8 cellular contexts compared by ENCODE assay signal in genomic region chr1:156600733-156601121, GRCh38. TPM values are rescaled to one million over a fixed set of nuclear protein-coding genes. Genes with fewer than 3 reads are reported as not detected.
DNase-seq lines count a peak whose midpoint lies in the region; ATAC-seq and TF ChIP-seq lines count a peak whose summit lies in the region.

No MANE protein-coding gene starts in this region.

- peak overlapping the region; percentile 91 to 100 (median 96) for H3K27ac Mint-ChIP-seq in naive thymus-derived CD8-positive, alpha-beta T cell

- H3K4me3 ChIP-seq in BJ (ENCODE audit: low read depth, low read length), result peak overlapping the region; percentile 64
- peak overlapping the region; percentile 93 for H3K4me3 ChIP-seq in Loucy (ENCODE audit: low read length, poor library complexity, severe bottlenecking)
- H3K4me3 ChIP-seq in dorsolateral prefrontal cortex, result peak overlapping the region; percentile 58 to 95 (median 76)

- peaks cover 21% of the 10 kb centered on the region for H3K79me2 ChIP-seq in Loucy (ENCODE audit: insufficient read depth, low read length)

- peak overlapping the region; percentile 100 for H2AFZ ChIP-seq in Loucy (ENCODE audit: low read length)

- CTCF ChIA-PET in BJ (lab: Yijun Ruan, JAX), result interaction anchor here (1.0 to 2.7 kb wide), 5 partner anchors 9 to 214 kb away, joined by 3 to 12 read pairs (median 4); partner anchors contain the start of genes MEF2D and NAXE

- TF ChIP-seq CTCF in BJ (IDR thresholded peaks at IDR 0.05; ENCODE audit: insufficient read depth, low read depth, low read length) (no peak), Loucy (conservative IDR thresholded peaks at IDR 0.05; ENCODE audit: low read length) (no peak), dorsolateral prefrontal cortex (IDR thresholded peaks at IDR 0.05 in 54 of 56, conservative IDR thresholded peaks at IDR 0.05 in 2 of 56; ENCODE audit: low read depth in 1 of 56, partially characterized antibody in 56 of 56) (no peak)

- H3K4me1 ChIP-seq in Loucy (ENCODE audit: insufficient read depth, low read length, poor library complexity, severe bottlenecking), result peaks cover 9% of the 10 kb centered on the region

- POLR2A ChIA-PET in BJ (lab: Charles Lee), result no interaction called here
- POLR2A ChIA-PET in naive thymus-derived CD8-positive, alpha-beta T cell (lab: Charles Lee), result interaction anchor here (0.6 to 3.4 kb wide), 8 partner anchors 8 to 144 kb away, joined by 3 to 28 read pairs (median 6); partner anchors contain the start of gene NAXE

- peak; percentile 6 to 20 for ATAC-seq in naive thymus-derived CD8-positive, alpha-beta T cell
- ATAC-seq in GM19023 (IDR thresholded peaks at IDR 0.05; ENCODE audit: unreplicated experiment) (no peak), GM21515 (IDR thresholded peaks at IDR 0.05; ENCODE audit: unreplicated experiment) (no peak)

- no peaks in the 10 kb centered on the region for H4K20me1 ChIP-seq in Loucy (ENCODE audit: insufficient read depth, low read length, poor library complexity, severe bottlenecking)

- H3K4me3 Mint-ChIP-seq in naive thymus-derived CD8-positive, alpha-beta T cell, result peak overlapping the region; percentile 82 to 100 (median 100)

- peaks cover 0 to 33% (median 7%) of the 10 kb centered on the region in 3 donors for H3K36me3 Mint-ChIP-seq in naive thymus-derived CD8-positive, alpha-beta T cell

- intact Hi-C loops in dorsolateral prefrontal cortex (cut with DNase I), result loop anchor here (5.0 kb wide), 2 partner anchors 108 to 143 kb away; no protein-coding TSS in a partner anchor

- H3K9me3 Mint-ChIP-seq in naive thymus-derived CD8-positive, alpha-beta T cell, result no peaks in the 10 kb centered on the region

- no peaks in the 10 kb centered on the region for H3K27me3 Mint-ChIP-seq in naive thymus-derived CD8-positive, alpha-beta T cell

- peaks cover 6% of the 10 kb centered on the region for H3K36me3 ChIP-seq in BJ (ENCODE audit: control insufficient read depth, insufficient read depth, low read length)
- H3K36me3 ChIP-seq in Loucy (ENCODE audit: insufficient read depth, low read length), result peaks cover 22% of the 10 kb centered on the region; the same call in 1 of the 2 replicates

- H3K9me3 ChIP-seq in Loucy (ENCODE audit: insufficient read depth, low read depth, low read length), result no peaks in the 10 kb centered on the region

- no peaks in the 10 kb centered on the region for H3F3A ChIP-seq in Loucy (ENCODE audit: low read depth)

- peak overlapping the region in 38 of 59 donors; percentile 48 to 91 (median 84) for H3K27ac ChIP-seq in dorsolateral prefrontal cortex

- peak overlapping the region; percentile 90 for H3K4me2 ChIP-seq in Loucy (ENCODE audit: low read depth, low read length, poor library complexity, severe bottlenecking)

- peak overlapping the region; percentile 78 for H3K9ac ChIP-seq in Loucy (ENCODE audit: low read depth, low read length, poor library complexity, severe bottlenecking)

- H3K9me2 ChIP-seq in Loucy (replicated peaks; ENCODE audit: low read depth, low read length), result no peaks in the 10 kb centered on the region

- peaks cover 18 to 41% (median 36%) of the 10 kb centered on the region in 4 donors for H3K4me1 Mint-ChIP-seq in naive thymus-derived CD8-positive, alpha-beta T cell

- DNase-seq in BJ (ENCODE audit: low read depth) (no peak), dorsolateral prefrontal cortex (peak in 1 of 10 donors; percentile 25), LoVo (ENCODE audit: low spot score) (no peak), superior temporal gyrus (ENCODE audit: extremely low spot score) (no peak)
- DNase-seq in naive thymus-derived CD8-positive, alpha-beta T cell, result no peak

- H3K27me3 ChIP-seq in BJ (ENCODE audit: control insufficient read depth, insufficient read depth, low read length) (no peaks in the 10 kb centered on the region), Loucy (ENCODE audit: insufficient read depth, low read length, poor library complexity, severe bottlenecking) (no peaks in the 10 kb centered on the region), dorsolateral prefrontal cortex (no peaks in the 10 kb centered on the region)

RNA-seq across cellular contexts. Expression of gene GPATCH4, which starts 0.6 kb away (rescaled TPM):
- polyA plus RNA-seq in BJ (2011; rRNA removed), result 21.2 and 23.9 TPM in 2 replicates
- 11.4 and 11.5 TPM in 2 replicates for polyA minus RNA-seq in BJ (2011; rRNA and poly(A)+ RNA removed)
- total RNA-seq in dorsolateral prefrontal cortex, result 10 to 100 TPM; 15.8 to 40.9 (median 28.2) TPM
- total RNA-seq in naive thymus-derived CD8-positive, alpha-beta T cell, result 10 to 100 TPM; 44.2 to 45.1 TPM
- 10 to 100 TPM; 27.3 to 70.4 (median 42.0) TPM for polyA plus RNA-seq in naive thymus-derived CD8-positive, alpha-beta T cell

RNA-seq across cellular contexts. Expression of gene NAXE, which starts 9.2 kb away (rescaled TPM):
- 37.8 and 63.3 TPM in 2 replicates for polyA plus RNA-seq in BJ (2011; rRNA removed)
- 23.8 and 29.9 TPM in 2 replicates for polyA minus RNA-seq in BJ (2011; rRNA and poly(A)+ RNA removed)
- total RNA-seq in dorsolateral prefrontal cortex, result 100 to 1,000 TPM in 16 of 120 experiments, 10 to 100 TPM in 104; 61.2 to 124 (median 88.4) TPM
- 10 to 100 TPM; 39.7 to 42.1 TPM for total RNA-seq in naive thymus-derived CD8-positive, alpha-beta T cell
- 100 to 1,000 TPM in 2 of 3 donors, 10 to 100 TPM in 1; 85.6 to 124 (median 103) TPM for polyA plus RNA-seq in naive thymus-derived CD8-positive, alpha-beta T cell

RNA-seq across cellular contexts. Expression of gene HAPLN2, which starts 18.5 kb away (rescaled TPM):
- polyA plus RNA-seq in BJ (2011; rRNA removed), result not detected in 2 replicates
- not detected in 2 replicates for polyA minus RNA-seq in BJ (2011; rRNA and poly(A)+ RNA removed)
- total RNA-seq in dorsolateral prefrontal cortex, result 100 to 1,000 TPM in 85 of 120 experiments, 10 to 100 TPM in 35; 30.2 to 650 (median 143) TPM
- under 1 TPM; 0.39 to 0.58 TPM for total RNA-seq in naive thymus-derived CD8-positive, alpha-beta T cell
- not detected for polyA plus RNA-seq in naive thymus-derived CD8-positive, alpha-beta T cell

RNA-seq across cellular contexts. Expression of gene TTC24, which starts 21.2 kb away (rescaled TPM):
- polyA plus RNA-seq in BJ (2011; rRNA removed), result not detected in 2 replicates
- polyA minus RNA-seq in BJ (2011; rRNA and poly(A)+ RNA removed), result not detected in 2 replicates
- total RNA-seq in dorsolateral prefrontal cortex, result 1 to 10 TPM in 24 of 120 experiments, under 1 TPM in 50, not detected in 46; 0.25 to 2.5 (median 0.77) TPM
- total RNA-seq in naive thymus-derived CD8-positive, alpha-beta T cell, result 10 to 100 TPM; 41.3 to 44.3 TPM
- 1 to 10 TPM; 3.8 to 6.7 (median 6.7) TPM for polyA plus RNA-seq in naive thymus-derived CD8-positive, alpha-beta T cell

RNA-seq across cellular contexts. Expression of gene IQGAP3, which starts 28.4 kb away (rescaled TPM):
- 16.9 and 28.1 TPM in 2 replicates for polyA plus RNA-seq in BJ (2011; rRNA removed)
- polyA minus RNA-seq in BJ (2011; rRNA and poly(A)+ RNA removed), result 23.5 and 30.5 TPM in 2 replicates
- total RNA-seq in dorsolateral prefrontal cortex, result 1 to 10 TPM in 89 of 120 experiments, under 1 TPM in 31; 0.20 to 4.4 (median 1.4) TPM
- under 1 TPM in 1 of 2 experiments, not detected in 1; 0.08 TPM for total RNA-seq in naive thymus-derived CD8-positive, alpha-beta T cell
- not detected for polyA plus RNA-seq in naive thymus-derived CD8-positive, alpha-beta T cell

Comparison
In these comparisons a context has a peak if more than half of its experiments do, and no peak if none do; other contexts are left out.
1. ATAC-seq: peak in naive thymus-derived CD8-positive, alpha-beta T cell (2 of 2); none in GM19023 (single experiment) and GM21515 (single experiment).
2. RNA of gene HAPLN2, which starts 18.5 kb away (total RNA-seq): 30.2 to 650 TPM in dorsolateral prefrontal cortex; 0.39 to 0.58 TPM in naive thymus-derived CD8-positive, alpha-beta T cell; every median in the first group is over 10 times any median in the second.
3. Peak in every context shown above with its lines, with median percentiles within 50 percentile points of each other: H3K4me3 ChIP-seq.